In the genomic region with DNA sequence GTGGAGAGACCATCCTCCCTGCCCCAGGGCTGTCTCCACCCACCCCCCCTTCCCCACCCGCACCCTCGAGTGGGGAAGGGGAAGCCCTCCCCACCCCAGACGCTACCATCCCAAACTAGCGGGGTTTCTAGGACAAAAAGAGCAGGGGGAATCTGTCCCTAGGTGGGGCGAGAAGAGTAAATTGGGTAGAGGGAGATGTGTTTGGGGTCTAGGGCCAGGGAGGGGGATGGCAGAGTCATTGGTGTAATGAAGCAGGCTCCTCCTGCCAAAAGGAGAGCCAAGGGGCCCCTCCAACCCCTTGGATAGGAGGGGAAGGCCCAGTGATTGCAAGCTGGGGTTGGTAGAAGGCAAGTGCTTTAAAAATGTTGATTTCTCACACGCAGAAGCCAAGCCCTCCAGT, we compare ENCODE assay signal across 1 cellular context.
TF ChIP-seq lines count a peak whose summit lies in the region.

No MANE protein-coding gene starts in this region.

TF ChIP-seq in H1, 55 proteins besides CTCF, POLR2A, EP300 and RAD21:
- TF ChIP-seq CBX5 (IDR thresholded peaks at IDR 0.05; ENCODE audit: low read depth, low read length) (no peak), POLR2AphosphoS5 (IDR thresholded peaks at IDR 0.05; ENCODE audit: low read depth, low read length) (no peak), SP1 (IDR thresholded peaks at IDR 0.05; ENCODE audit: low read depth, low read length) (no peak)
- TF ChIP-seq, protein P1, sequence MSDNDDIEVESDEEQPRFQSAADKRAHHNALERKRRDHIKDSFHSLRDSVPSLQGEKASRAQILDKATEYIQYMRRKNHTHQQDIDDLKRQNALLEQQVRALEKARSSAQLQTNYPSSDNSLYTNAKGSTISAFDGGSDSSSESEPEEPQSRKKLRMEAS (IDR thresholded peaks at IDR 0.05) = no peak
